Comparison of ENCODE assay signal across 31 cellular contexts in genomic region chr5:16066810-16067209, GRCh38.
"Had no signal": no experiment of that assay in that cellular context is flagged by ENCODE, and none has a peak within 500 bp of the region (broad histone marks: within the 10 kb centered on the region; RNA-seq: fewer than 3 reads in every experiment).

No MANE protein-coding gene starts in this region.

- H3K9ac ChIP-seq: neural progenitor cell had no signal

- H3K36me3 ChIP-seq: left lung, lower lobe of right lung, neural progenitor cell, neutrophil, ovary, tibial nerve, uterus had no signal

- ATAC-seq: left colon, left lung, lower lobe of right lung, natural killer cell, right cardiac atrium, sciatic nerve had no signal

- H3K4me2 ChIP-seq: neural progenitor cell had no signal

- H2AFZ ChIP-seq: neural progenitor cell had no signal

- H3K36me3 Mint-ChIP-seq: immature natural killer cell, mesothelial cell of epicardium, naive B cell, natural killer cell, neural progenitor cell, type B pancreatic cell had no signal

- H3K4me1 Mint-ChIP-seq: immature natural killer cell, mesothelial cell of epicardium, naive B cell, natural killer cell, nephron progenitor cell had no signal

- FAIRE-seq: islet of Langerhans, kidney had no signal

- H3K4me3 Mint-ChIP-seq: immature natural killer cell; mesothelial cell of epicardium; naive B cell; natural killer cell; nephron progenitor cell; neural progenitor cell; stimulated activated naive CD8-positive, alpha-beta T cell treated with anti-CD3 and anti-CD28 coated beads, Interleukin-15, Interleukin-2, amounts not matched to agents 100 ng/mL and 50 ng/mL, for 24 hours; type B pancreatic cell had no signal

- H3K9me3 Mint-ChIP-seq: mesothelial cell of epicardium, nephron progenitor cell, neural progenitor cell, type B pancreatic cell had no signal

- H3K27ac Mint-ChIP-seq: immature natural killer cell; mesothelial cell of epicardium; naive B cell; natural killer cell; nephron progenitor cell; neural progenitor cell; progenitor cell of endocrine pancreas; stimulated activated naive CD8-positive, alpha-beta T cell treated with anti-CD3 and anti-CD28 coated beads, Interleukin-15, Interleukin-2, amounts not matched to agents 100 ng/mL and 50 ng/mL, for 24 hours; type B pancreatic cell had no signal

- H3K9me3 ChIP-seq: left lung, lower lobe of right lung, neutrophil, ovary, tibial nerve, uterus had no signal

- H3K4me3 ChIP-seq: left lung, lower lobe of right lung, neural progenitor cell, ovary, skin epidermis, tibial nerve, uterus had no signal

- DNase-seq: hypothalamus; immature natural killer cell; kidney; left colon; left lung; lower lobe of right lung; mammary epithelial cell; mesenchymal stem cell; naive B cell; natural killer cell; nephron progenitor cell; occipital lobe; ovary; retina; right cardiac atrium; stimulated activated CD4-positive, alpha-beta T cell treated with anti-CD3 and anti-CD28 coated beads, Interleukin-12 subunit alpha, Interleukin-12 subunit beta, amount 100 ng/mL, for 4 hours; stimulated activated CD4-positive, alpha-beta T cell treated with anti-CD3 and anti-CD28 coated beads, Interleukin-15, amount 100 ng/mL, for 24 hours; stimulated activated CD4-positive, alpha-beta T cell treated with anti-CD3 and anti-CD28 coated beads, Interleukin-2, amount 100 ng/mL, for 24 hours; stimulated activated CD4-positive, alpha-beta T cell treated with anti-CD3 and anti-CD28 coated beads, Interleukin-4, amount 100 ng/mL, for 1 hour; stimulated activated naive CD4-positive, alpha-beta T cell; uterus had no signal

- H3K27ac ChIP-seq: left lung, lower lobe of right lung, neural progenitor cell, neutrophil, ovary, skin epidermis, tibial nerve, uterus had no signal

- H3K27me3 Mint-ChIP-seq: naive B cell; progenitor cell of endocrine pancreas; stimulated activated naive CD8-positive, alpha-beta T cell treated with anti-CD3 and anti-CD28 coated beads, Interleukin-15, Interleukin-2, amounts not matched to agents 100 ng/mL and 50 ng/mL, for 24 hours had no signal

- H3K27me3 ChIP-seq: left lung, neural progenitor cell, neutrophil, ovary, tibial nerve, uterus had no signal

- H3K4me1 ChIP-seq: left lung, lower lobe of right lung, tibial nerve, uterus had no signal
